In genomic region chr20:3436864-3437574, GRCh38 we compare ENCODE assay signal across 23 cellular contexts.
"Had no signal": no experiment of that assay in that cellular context is flagged by ENCODE, and none has a peak within 500 bp of the region (broad histone marks: within the 10 kb centered on the region; RNA-seq: fewer than 3 reads in every experiment).

No MANE protein-coding gene starts in this region.

- H3K36me3 ChIP-seq: lower lobe of right lung, tibial nerve had no signal

- H3K27me3 ChIP-seq: tibial nerve had no signal

- H3K27ac ChIP-seq: epithelial cell of prostate, lower lobe of right lung, tibial nerve had no signal

- H3K9me3 ChIP-seq: lower lobe of right lung, tibial nerve had no signal

- H3K4me1 ChIP-seq: lower lobe of right lung, tibial nerve had no signal

- ATAC-seq: activated CD4-positive, alpha-beta T cell treated with anti-CD3 and anti-CD28 coated beads for 36 hours; activated CD8-positive, alpha-beta memory T cell treated with anti-CD3 and anti-CD28 coated beads, Interleukin-2, amount 10 ng/mL, durations not matched to agents 7 days and 5 days; activated CD8-positive, alpha-beta T cell treated with anti-CD3 and anti-CD28 coated beads, Interleukin-2, amount 10 ng/mL, durations not matched to agents 7 days and 5 days; activated naive CD4-positive, alpha-beta T cell treated with anti-CD3 and anti-CD28 coated beads, Interleukin-2, amount 50 U/mL, for 72 hours; left lobe of liver; lower lobe of right lung; natural killer cell treated with Interleukin-12 subunit alpha and Interleukin-12 subunit beta and Interleukin-15 and Interleukin-18, amount 100 ng/mL, for 72 hours had no signal

- FAIRE-seq: bronchial epithelial cell, colon, frontal cortex, keratinocyte had no signal

- H3K4me3 ChIP-seq: lower lobe of right lung, tibial nerve had no signal

- DNase-seq: activated CD4-positive, alpha-beta T cell treated with anti-CD3 and anti-CD28 coated beads for 36 hours; activated CD4-positive, CD25-positive, alpha-beta regulatory T cell; activated CD8-positive, alpha-beta memory T cell treated with anti-CD3 and anti-CD28 coated beads, Interleukin-2, amount 10 ng/mL, durations not matched to agents 7 days and 5 days; activated CD8-positive, alpha-beta T cell treated with anti-CD3 and anti-CD28 coated beads, Interleukin-2, amount 10 ng/mL, durations not matched to agents 7 days and 5 days; activated naive CD4-positive, alpha-beta T cell; activated T-cell treated with anti-CD3 and anti-CD28 coated beads, Interleukin-2, amount 50 U/mL, for 48 hours; dermis blood vessel endothelial cell; effector CD4-positive, alpha-beta T cell; lower lobe of right lung; mesendoderm; retina; stimulated activated CD4-positive, alpha-beta T cell treated with anti-CD3 and anti-CD28 coated beads, Interleukin-15, amount 100 ng/mL, for 24 hours; stimulated activated naive CD4-positive, alpha-beta T cell treated with Interleukin-2 at 50 U/mL for 16 hours; T-helper 1 cell had no signal
